14 cellular contexts compared by ENCODE assay signal in genomic region chr10:46551701-46552525, GRCh38. TPM values are rescaled to one million over a fixed set of nuclear protein-coding genes. Genes with fewer than 3 reads are reported as not detected.
DNase-seq lines count a peak whose midpoint lies in the region; ATAC-seq, FAIRE-seq and TF ChIP-seq lines count a peak whose summit lies in the region.
"Had no signal": no experiment of that assay in that cellular context is flagged by ENCODE, and none has a peak within 500 bp of the region (broad histone marks: within the 10 kb centered on the region; RNA-seq: fewer than 3 reads in every experiment).

No MANE protein-coding gene starts in this region.

- peak overlapping the region; percentile 8 for H3K9ac ChIP-seq in iPS-15b (ENCODE audit: low read depth, low read length)

- TF ChIP-seq CTCF in gastrocnemius medialis (IDR thresholded peaks at IDR 0.05 in 4 of 5, conservative IDR thresholded peaks at IDR 0.05 in 1 of 5) = no peak

- in situ Hi-C loops in gastrocnemius medialis (cut with MboI; ENCODE audit: low sequenced_read_pairs in 4 of 4) = no loop called here

- no peak for TF ChIP-seq POLR2A in gastrocnemius medialis (IDR thresholded peaks at IDR 0.05)
- no peak for TF ChIP-seq POLR2A in GM12891 (IDR thresholded peaks at IDR 0.05; ENCODE audit: low read depth, low read length)

- H3K36me3 ChIP-seq in iPS-15b (ENCODE audit: control insufficient read depth, insufficient read depth, low read length) (peaks cover 37% of the 10 kb centered on the region), gastrocnemius medialis (no peaks in the 10 kb centered on the region)
- H3K36me3 ChIP-seq: thyroid gland had no signal

- ATAC-seq in gastrocnemius medialis (no peak), HG03460 (IDR thresholded peaks at IDR 0.05; ENCODE audit: unreplicated experiment) (no peak)
- ATAC-seq: T-helper 17 cell had no signal

- no peak overlapping the region for H3K27ac ChIP-seq in gastrocnemius medialis
- H3K27ac ChIP-seq: 22Rv1, thyroid gland had no signal

- peaks cover under 1% of the 10 kb centered on the region for H3K4me1 Mint-ChIP-seq in activated T-helper 2 cell treated with anti-CD3 and anti-CD28 coated beads, Interferon-gamma antibody, Interleukin-2, Interleukin-4, amounts not matched to agents 10 μg/mL and 5 μg/mL and 100 μg/mL, durations not matched to agents 14 hours and 24 hours and 36 hours (ENCODE audit: low read depth)

- H3K4me3 Mint-ChIP-seq in activated T-helper 2 cell treated with anti-CD3 and anti-CD28 coated beads, Interferon-gamma antibody, Interleukin-2, Interleukin-4, amounts not matched to agents 10 μg/mL and 5 μg/mL and 100 μg/mL, durations not matched to agents 14 hours and 24 hours and 36 hours (ENCODE audit: low read depth) = no peak overlapping the region
- H3K4me3 Mint-ChIP-seq: T-helper 17 cell had no signal

- H3K4me3 ChIP-seq in iPS-15b (ENCODE audit: low read depth, low read length) = no peak overlapping the region
- H3K4me3 ChIP-seq in gastrocnemius medialis = no peak overlapping the region
- H3K4me3 ChIP-seq: thyroid gland had no signal

- H3K27me3 ChIP-seq in iPS-15b (ENCODE audit: control insufficient read depth, insufficient read depth, low read length) (peaks cover 9% of the 10 kb centered on the region), gastrocnemius medialis (peaks cover 17 to 33% (median 30%) of the 10 kb centered on the region in 3 donors)
- H3K27me3 ChIP-seq: thyroid gland had no signal

- peaks cover 10% of the 10 kb centered on the region for H3K27me3 Mint-ChIP-seq in activated T-helper 2 cell treated with anti-CD3 and anti-CD28 coated beads, Interferon-gamma antibody, Interleukin-2, Interleukin-4, amounts not matched to agents 10 μg/mL and 5 μg/mL and 100 μg/mL, durations not matched to agents 14 hours and 24 hours and 36 hours (ENCODE audit: low read depth)
- H3K27me3 Mint-ChIP-seq: T-helper 17 cell had no signal

- intact Hi-C loops in activated T-helper 2 cell treated with anti-CD3 and anti-CD28 coated beads, Interferon-gamma antibody, Interleukin-2, Interleukin-4, amounts not matched to agents 10 μg/mL and 5 μg/mL and 100 μg/mL, durations not matched to agents 14 hours and 24 hours and 36 hours (cut with micrococcal nuclease) = no loop called here
- intact Hi-C loops in gastrocnemius medialis (cut with DNase I; ENCODE audit: low total_unique reads) = no loop called here

- no peak for FAIRE-seq in GM12891 (lab: Jason Lieb, UNC)

- H3K9me3 Mint-ChIP-seq in activated T-helper 2 cell treated with anti-CD3 and anti-CD28 coated beads, Interferon-gamma antibody, Interleukin-2, Interleukin-4, amounts not matched to agents 10 μg/mL and 5 μg/mL and 100 μg/mL, durations not matched to agents 14 hours and 24 hours and 36 hours = no peaks in the 10 kb centered on the region

- H3K9me3 ChIP-seq in iPS-15b (ENCODE audit: control insufficient read depth, insufficient read depth, low read length) (no peaks in the 10 kb centered on the region), gastrocnemius medialis (no peaks in the 10 kb centered on the region)
- H3K9me3 ChIP-seq: thyroid gland had no signal

- H3K4me1 ChIP-seq in iPS-15b (ENCODE audit: control insufficient read depth, insufficient read depth, low read length) (peaks cover 5% of the 10 kb centered on the region), gastrocnemius medialis (peaks cover 0 to 3% of the 10 kb centered on the region in 2 donors)

- H3K36me3 Mint-ChIP-seq in activated T-helper 2 cell treated with anti-CD3 and anti-CD28 coated beads, Interferon-gamma antibody, Interleukin-2, Interleukin-4, amounts not matched to agents 10 μg/mL and 5 μg/mL and 100 μg/mL, durations not matched to agents 14 hours and 24 hours and 36 hours (ENCODE audit: low read depth) = no peaks in the 10 kb centered on the region

- H3K27ac Mint-ChIP-seq in activated T-helper 2 cell treated with anti-CD3 and anti-CD28 coated beads, Interferon-gamma antibody, Interleukin-2, Interleukin-4, amounts not matched to agents 10 μg/mL and 5 μg/mL and 100 μg/mL, durations not matched to agents 14 hours and 24 hours and 36 hours = no peak overlapping the region
- H3K27ac Mint-ChIP-seq: T-helper 17 cell had no signal

- peak; percentile 0 to 2 for DNase-seq in activated CD4-positive, alpha-beta T cell treated with anti-CD3 and anti-CD28 coated beads for 4 hours
- DNase-seq in activated CD4-positive, alpha-beta T cell treated with anti-CD3 and anti-CD28 coated beads, Interleukin-2, amount 50 U/mL, for 1 hour = no peak
- DNase-seq in activated T-helper 2 cell treated with anti-CD3 and anti-CD28 coated beads, Interferon-gamma antibody, Interleukin-2, Interleukin-4, amounts not matched to agents 10 μg/mL and 5 μg/mL and 100 μg/mL, durations not matched to agents 14 hours and 24 hours and 36 hours (ENCODE audit: low spot score) = peak; percentile 8
- DNase-seq in gastrocnemius medialis (peak; percentile 1 to 11), GM12891 (ENCODE audit: insufficient read length, low spot score) (no peak), T-helper 9 cell (no peak)
- DNase-seq: mammary epithelial cell, NCI-H2171, retina had no signal

TF ChIP-seq in GM12891, 5 proteins besides CTCF, POLR2A, EP300 and RAD21:
- no peak for TF ChIP-seq PAX5 (IDR thresholded peaks at IDR 0.05; ENCODE audit: insufficient read depth, low read length, severe bottlenecking)
- TF ChIP-seq TAF1 (IDR thresholded peaks at IDR 0.05; ENCODE audit: low read depth, low read length) = no peak
- TF ChIP-seq POLR2AphosphoS5 (IDR thresholded peaks at IDR 0.05; ENCODE audit: low read depth, low read length) = no peak
- TF ChIP-seq POU2F2 (IDR thresholded peaks at IDR 0.05; ENCODE audit: low read depth, low read length) = no peak
- TF ChIP-seq SPI1 (IDR thresholded peaks at IDR 0.05; ENCODE audit: low read depth, low read length) = no peak

RNA-seq across cellular contexts. Expression of gene GPRIN2, which starts 4.5 kb away (rescaled TPM):
- total RNA-seq in activated T-helper 2 cell treated with anti-CD3 and anti-CD28 coated beads, Interferon-gamma antibody, Interleukin-2, Interleukin-4, amounts not matched to agents 10 μg/mL and 5 μg/mL and 100 μg/mL, durations not matched to agents 14 hours and 24 hours and 36 hours = not detected in 2 replicates
- total RNA-seq in gastrocnemius medialis = not detected
- polyA plus RNA-seq in GM12891 (2012; ENCODE audit: low read depth, missing spikeins) = not detected
- total RNA-seq: T-helper 17 cell had no signal

RNA-seq across cellular contexts. Expression of gene SYT15, which starts 27.0 kb away (rescaled TPM):
- 1.5 TPM in 2 replicates for total RNA-seq in activated T-helper 2 cell treated with anti-CD3 and anti-CD28 coated beads, Interferon-gamma antibody, Interleukin-2, Interleukin-4, amounts not matched to agents 10 μg/mL and 5 μg/mL and 100 μg/mL, durations not matched to agents 14 hours and 24 hours and 36 hours
- total RNA-seq in gastrocnemius medialis = 1 to 10 TPM in 1 of 4 donors, under 1 TPM in 3; 0.36 to 1.0 (median 0.69) TPM
- polyA plus RNA-seq in GM12891 (2012; ENCODE audit: low read depth, missing spikeins) = 0.08 TPM

Comparison
In these comparisons a context has a peak if more than half of its experiments do, and no peak if none do; other contexts are left out.
1. DNase-seq: peak in activated CD4-positive, alpha-beta T cell treated with anti-CD3 and anti-CD28 coated beads for 4 hours (2 of 2), activated T-helper 2 cell treated with anti-CD3 and anti-CD28 coated beads, Interferon-gamma antibody, Interleukin-2, Interleukin-4, amounts not matched to agents 10 μg/mL and 5 μg/mL and 100 μg/mL, durations not matched to agents 14 hours and 24 hours and 36 hours (single experiment) and gastrocnemius medialis (2 of 2); none in activated CD4-positive, alpha-beta T cell treated with anti-CD3 and anti-CD28 coated beads, Interleukin-2, amount 50 U/mL, for 1 hour (single experiment), GM12891 (single experiment) and T-helper 9 cell (single experiment).